ENCODE assay signal across 4 cellular contexts in the genomic region with DNA sequence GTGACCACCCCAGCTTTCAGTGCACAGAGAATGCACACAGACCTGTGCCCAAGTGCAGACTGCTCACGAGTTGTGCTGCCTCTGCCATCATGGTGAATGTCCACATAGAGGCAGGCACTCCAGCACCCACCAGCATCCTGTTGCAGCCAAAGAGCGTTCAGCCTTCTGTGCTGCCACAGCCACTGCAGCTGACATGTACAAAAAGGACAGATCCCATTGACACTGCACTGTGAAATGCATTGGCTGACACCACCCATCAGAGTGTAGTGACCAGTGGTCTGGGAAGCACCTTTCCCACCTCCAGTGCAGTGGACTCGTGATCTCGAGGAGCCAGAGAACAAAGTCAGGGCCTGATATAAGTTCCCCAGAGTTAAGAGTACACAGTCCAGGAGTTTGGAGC.
"Had no signal": no experiment of that assay in that cellular context is flagged by ENCODE, and none has a peak within 500 bp of the region (broad histone marks: within the 10 kb centered on the region; RNA-seq: fewer than 3 reads in every experiment).

No MANE protein-coding gene starts in this region.

- H3K4me3 Mint-ChIP-seq: IgD-negative memory B cell had no signal

- H3K27ac ChIP-seq: HL-60 had no signal

- DNase-seq: IMR-90 had no signal

- H3K36me3 Mint-ChIP-seq: IgD-negative memory B cell had no signal

- H3K4me1 Mint-ChIP-seq: IgD-negative memory B cell had no signal

- H3K27ac Mint-ChIP-seq: IgD-negative memory B cell had no signal

- H3K4me3 ChIP-seq: K562 had no signal
